ENCODE assay signal across 33 cellular contexts in the genomic region with DNA sequence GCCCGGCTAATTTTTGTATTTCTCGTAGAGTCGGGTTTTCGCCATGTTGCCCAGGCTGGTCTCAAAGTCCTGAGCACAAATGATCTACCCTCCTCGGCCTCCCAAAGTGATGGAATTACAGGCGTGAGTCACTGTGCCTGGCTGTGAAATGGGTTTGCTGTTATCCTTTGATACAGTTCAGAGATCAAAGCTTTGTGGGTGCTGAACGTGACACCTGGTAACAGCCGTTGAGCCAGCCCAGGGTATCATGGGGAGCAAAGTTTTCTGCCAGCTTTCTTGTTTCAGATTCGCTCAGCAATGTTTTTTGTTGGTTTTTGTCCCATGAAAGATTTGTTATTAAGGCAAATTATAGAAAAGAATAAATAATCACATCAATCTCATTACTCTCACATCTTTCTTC.
"Had no signal": no experiment of that assay in that cellular context is flagged by ENCODE, and none has a peak within 500 bp of the region (broad histone marks: within the 10 kb centered on the region; RNA-seq: fewer than 3 reads in every experiment).

No MANE protein-coding gene starts in this region.

- ATAC-seq: activated CD8-positive, alpha-beta T cell treated with anti-CD3 and anti-CD28 coated beads for 36 hours; activated naive CD4-positive, alpha-beta T cell treated with anti-CD3 and anti-CD28 coated beads, Interleukin-2, amount 50 U/mL, for 72 hours; activated T-cell treated with anti-CD3 and anti-CD28 coated beads, Interleukin-2, amount 50 U/mL, for 4 hours; activated T-cell treated with anti-CD3 and anti-CD28 coated beads, Interleukin-2, amount 50 U/mL, for 72 hours; activated T-helper 17 cell treated with anti-CD3 and anti-CD28 coated beads, Interleukin-2, amount 50 U/mL, for 72 hours; body of pancreas had no signal

- H3K4me1 ChIP-seq: adrenal gland, body of pancreas, breast epithelium had no signal

- DNase-seq: activated B cell treated with CpG ODN at 0.5 μM for 24 hours; activated CD4-positive, alpha-beta memory T cell treated with anti-CD3 and anti-CD28 coated beads for 36 hours; activated CD4-positive, alpha-beta T cell treated with anti-CD3 and anti-CD28 coated beads for 4 hours; activated CD4-positive, alpha-beta T cell treated with anti-CD3 and anti-CD28 coated beads, Interleukin-2, amount 10 ng/mL, durations not matched to agents 24 days and 14 days; activated CD4-positive, alpha-beta T cell treated with anti-CD3 and anti-CD28 coated beads, Interleukin-2, amount 50 U/mL, for 1 hour; activated CD4-positive, alpha-beta T cell treated with anti-CD3 and anti-CD28 coated beads, Interleukin-2, amount 50 U/mL, for 4 hours; activated CD4-positive, CD25-positive, alpha-beta regulatory T cell treated with anti-CD3 and anti-CD28 coated beads, Interleukin-2, amount 50 U/mL, for 72 hours; activated CD8-positive, alpha-beta memory T cell treated with anti-CD3 and anti-CD28 coated beads, Interleukin-2, amount 50 U/mL, for 4 hours; activated CD8-positive, alpha-beta T cell treated with anti-CD3 and anti-CD28 coated beads for 36 hours; activated effector memory CD4-positive, alpha-beta T cell treated with anti-CD3 and anti-CD28 coated beads, Interleukin-2, amount 50 U/mL, for 16 hours; activated gamma-delta T cell treated with Interleukin-2 at 50 U/mL for 16 hours; activated naive CD4-positive, alpha-beta T cell; activated naive CD4-positive, alpha-beta T cell treated with anti-CD3 and anti-CD28 coated beads for 36 hours; activated naive CD4-positive, alpha-beta T cell treated with anti-CD3 and anti-CD28 coated beads, Interleukin-2, amount 50 U/mL, for 16 hours; activated naive CD8-positive, alpha-beta T cell treated with anti-CD3 and anti-CD28 coated beads for 36 hours; activated T-cell treated with anti-CD3 and anti-CD28 coated beads for 4 hours; activated T-cell treated with anti-CD3 and anti-CD28 coated beads, Interleukin-2, amount 50 U/mL, for 1 hour; activated T-cell treated with anti-CD3 and anti-CD28 coated beads, Interleukin-2, amount 50 U/mL, for 4 hours; activated T-cell treated with anti-CD3 and anti-CD28 coated beads, Interleukin-2, amount 50 U/mL, for 72 hours; adrenal gland; amniotic stem cell; aorta; body of pancreas; brain microvascular endothelial cell; central memory CD4-positive, alpha-beta T cell; T-helper 2 cell; T-helper 9 cell had no signal

- H3K36me3 ChIP-seq: adrenal gland, brain microvascular endothelial cell, breast epithelium had no signal

- H3K9me3 ChIP-seq: adrenal gland, body of pancreas, breast epithelium had no signal

- H3K27me3 ChIP-seq: adrenal gland, body of pancreas, brain microvascular endothelial cell, breast epithelium had no signal

- FAIRE-seq: astrocyte, TTC549 had no signal

- H3K4me3 ChIP-seq: adrenal gland, body of pancreas, breast epithelium had no signal

- H3K27ac ChIP-seq: adrenal gland, body of pancreas, brain microvascular endothelial cell, breast epithelium, VCaP had no signal
